Comparison of ENCODE assay signal across 16 cellular contexts in genomic region chr16:84833542-84834402, GRCh38. TPM values are rescaled to one million over a fixed set of nuclear protein-coding genes. Genes with fewer than 3 reads are reported as not detected.
DNase-seq lines count a peak whose midpoint lies in the region; ATAC-seq and TF ChIP-seq lines count a peak whose summit lies in the region.
"Had no signal": no experiment of that assay in that cellular context is flagged by ENCODE, and none has a peak within 500 bp of the region (broad histone marks: within the 10 kb centered on the region; RNA-seq: fewer than 3 reads in every experiment).

No MANE protein-coding gene starts in this region.

- H3K27me3 Mint-ChIP-seq in type B pancreatic cell: peaks cover 4% of the 10 kb centered on the region
- H3K27me3 Mint-ChIP-seq: activated CD4-positive, alpha-beta memory T cell treated with anti-CD3 and anti-CD28 coated beads for 36 hours had no signal

- H3K9me3 ChIP-seq in Peyer's patch (no peaks in the 10 kb centered on the region), esophagus muscularis mucosa (no peaks in the 10 kb centered on the region), mucosa of stomach (ENCODE audit: control insufficient read depth, low read length) (no peaks in the 10 kb centered on the region)

- no peaks in the 10 kb centered on the region for H3K9me3 Mint-ChIP-seq in stimulated activated effector memory CD8-positive, alpha-beta T cell treated with anti-CD3 and anti-CD28 coated beads, Interleukin-12 subunit alpha, Interleukin-12 subunit beta, amount 100 ng/mL, for 72 hours
- H3K9me3 Mint-ChIP-seq in type B pancreatic cell: no peaks in the 10 kb centered on the region
- H3K9me3 Mint-ChIP-seq: activated CD4-positive, alpha-beta memory T cell treated with anti-CD3 and anti-CD28 coated beads for 36 hours; activated T-cell treated with anti-CD3 and anti-CD28 coated beads, Interleukin-2, amount 50 U/mL, for 72 hours; nephron progenitor cell had no signal

- H3K4me1 ChIP-seq in Peyer's patch: peaks cover 0 to 18% (median 0%) of the 10 kb centered on the region in 4 donors
- peaks cover 76 to 100% (median 96%) of the 10 kb centered on the region in 4 donors for H3K4me1 ChIP-seq in esophagus muscularis mucosa
- H3K4me1 ChIP-seq in mucosa of stomach (ENCODE audit: control insufficient read depth, insufficient read depth, low read length): peaks cover 32% of the 10 kb centered on the region

- H3K4me3 ChIP-seq in Peyer's patch (no peak overlapping the region), esophagus muscularis mucosa (peak overlapping the region in 3 of 4 donors; percentile 0 to 49 (median 31)), mucosa of stomach (ENCODE audit: low read length) (no peak overlapping the region)

- TF ChIP-seq EP300 in esophagus muscularis mucosa (IDR thresholded peaks at IDR 0.05): no peak

- peaks cover 5% of the 10 kb centered on the region for H3K4me1 Mint-ChIP-seq in stimulated activated effector memory CD8-positive, alpha-beta T cell treated with anti-CD3 and anti-CD28 coated beads, Interleukin-12 subunit alpha, Interleukin-12 subunit beta, amount 100 ng/mL, for 72 hours
- H3K4me1 Mint-ChIP-seq in type B pancreatic cell (ENCODE audit: unreplicated experiment): peaks cover 14% of the 10 kb centered on the region

- H3K4me3 Mint-ChIP-seq in stimulated activated effector memory CD8-positive, alpha-beta T cell treated with anti-CD3 and anti-CD28 coated beads, Interleukin-12 subunit alpha, Interleukin-12 subunit beta, amount 100 ng/mL, for 72 hours: no peak overlapping the region
- H3K4me3 Mint-ChIP-seq in type B pancreatic cell: no peak overlapping the region
- H3K4me3 Mint-ChIP-seq: activated CD4-positive, alpha-beta memory T cell treated with anti-CD3 and anti-CD28 coated beads for 36 hours; activated T-cell treated with anti-CD3 and anti-CD28 coated beads, Interleukin-2, amount 50 U/mL, for 72 hours; nephron progenitor cell had no signal

- no peaks in the 10 kb centered on the region for H3K36me3 Mint-ChIP-seq in stimulated activated effector memory CD8-positive, alpha-beta T cell treated with anti-CD3 and anti-CD28 coated beads, Interleukin-12 subunit alpha, Interleukin-12 subunit beta, amount 100 ng/mL, for 72 hours
- H3K36me3 Mint-ChIP-seq in type B pancreatic cell: no peaks in the 10 kb centered on the region
- H3K36me3 Mint-ChIP-seq: activated CD4-positive, alpha-beta memory T cell treated with anti-CD3 and anti-CD28 coated beads for 36 hours had no signal

- TF ChIP-seq POLR2A in Peyer's patch (IDR thresholded peaks at IDR 0.05) (no peak), esophagus muscularis mucosa (IDR thresholded peaks at IDR 0.05; ENCODE audit: low read depth) (no peak)

- H3K27me3 ChIP-seq in Peyer's patch (no peaks in the 10 kb centered on the region), esophagus muscularis mucosa (no peaks in the 10 kb centered on the region), mucosa of stomach (ENCODE audit: control insufficient read depth, insufficient read depth, low read length) (no peaks in the 10 kb centered on the region)

- no peak for TF ChIP-seq CTCF in Peyer's patch (IDR thresholded peaks at IDR 0.05)
- no peak for TF ChIP-seq CTCF in esophagus muscularis mucosa (IDR thresholded peaks at IDR 0.05)
- no peak for TF ChIP-seq CTCF in type B pancreatic cell (conservative IDR thresholded peaks at IDR 0.05)

- peak overlapping the region; percentile 73 for H3K27ac Mint-ChIP-seq in stimulated activated effector memory CD8-positive, alpha-beta T cell treated with anti-CD3 and anti-CD28 coated beads, Interleukin-12 subunit alpha, Interleukin-12 subunit beta, amount 100 ng/mL, for 72 hours
- no peak overlapping the region for H3K27ac Mint-ChIP-seq in type B pancreatic cell
- H3K27ac Mint-ChIP-seq: activated CD4-positive, alpha-beta memory T cell treated with anti-CD3 and anti-CD28 coated beads for 36 hours; activated T-cell treated with anti-CD3 and anti-CD28 coated beads, Interleukin-2, amount 50 U/mL, for 72 hours; nephron progenitor cell had no signal

- intact Hi-C loops in esophagus muscularis mucosa (cut with DNase I): no loop called here

- DNase-seq in Peyer's patch (no peak), esophagus muscularis mucosa (ENCODE audit: extremely low spot score) (no peak), SW 1271 (lab: John Stamatoyannopoulos, UW) (no peak), HPDE6-E6E7 (ENCODE audit: extremely low spot score) (no peak), NCI-H187 (lab: John Stamatoyannopoulos, UW) (no peak), type B pancreatic cell (ENCODE audit: extremely low spot score, unreplicated experiment) (no peak)
- no peak for DNase-seq in stimulated activated effector memory CD8-positive, alpha-beta T cell treated with anti-CD3 and anti-CD28 coated beads, Interleukin-12 subunit alpha, Interleukin-12 subunit beta, amount 100 ng/mL, for 72 hours (ENCODE audit: low spot score in 2 of 2)
- DNase-seq: activated CD4-positive, alpha-beta memory T cell treated with anti-CD3 and anti-CD28 coated beads for 36 hours; activated T-cell treated with anti-CD3 and anti-CD28 coated beads, Interleukin-2, amount 50 U/mL, for 72 hours; Calu3; hippocampal formation; NCI-H2081; NCI-H69; nephron progenitor cell; stimulated activated naive CD4-positive, alpha-beta T cell had no signal

- 73% methylated on average over 12 of the region's 34 CpGs for WGBS in esophagus muscularis mucosa

- peak overlapping the region; percentile 47 to 92 (median 75) for H3K27ac ChIP-seq in Peyer's patch
- peak overlapping the region; percentile 94 to 97 (median 96) for H3K27ac ChIP-seq in esophagus muscularis mucosa (replicated peaks in 1 of 4)

- peak overlapping the region; percentile 31 for H3K9ac ChIP-seq in mucosa of stomach (ENCODE audit: low read length)

- no peak for ATAC-seq in stimulated activated effector memory CD8-positive, alpha-beta T cell treated with anti-CD3 and anti-CD28 coated beads, Interleukin-12 subunit alpha, Interleukin-12 subunit beta, amount 100 ng/mL, for 72 hours
- ATAC-seq: activated T-cell treated with anti-CD3 and anti-CD28 coated beads, Interleukin-2, amount 50 U/mL, for 72 hours had no signal

- peaks cover 0 to 6% (median 0%) of the 10 kb centered on the region in 3 donors for H3K36me3 ChIP-seq in Peyer's patch
- H3K36me3 ChIP-seq in esophagus muscularis mucosa: peaks cover 4 to 21% (median 18%) of the 10 kb centered on the region in 4 donors
- no peaks in the 10 kb centered on the region for H3K36me3 ChIP-seq in mucosa of stomach (ENCODE audit: control insufficient read depth, insufficient read depth, low read length)

RNA-seq across cellular contexts. Expression of gene CRISPLD2, which starts 14.0 kb away (rescaled TPM):
- total RNA-seq in Peyer's patch (100 to 1,000 TPM in 2 of 4 donors, 10 to 100 TPM in 2; 19.6 to 319 (median 84.3) TPM), esophagus muscularis mucosa (100 to 1,000 TPM; 230 to 568 (median 289) TPM), type B pancreatic cell (ENCODE audit: low replicate concordance) (17.8 and 57.2 TPM in 2 replicates)

Comparison
In these comparisons a context has a peak if more than half of its experiments do, and no peak if none do; other contexts are left out.
1. H3K4me3 ChIP-seq: peak in esophagus muscularis mucosa (3 of 4); none in Peyer's patch (0 of 4) and mucosa of stomach (single experiment).